1 cellular context compared by ENCODE assay signal in the genomic region with DNA sequence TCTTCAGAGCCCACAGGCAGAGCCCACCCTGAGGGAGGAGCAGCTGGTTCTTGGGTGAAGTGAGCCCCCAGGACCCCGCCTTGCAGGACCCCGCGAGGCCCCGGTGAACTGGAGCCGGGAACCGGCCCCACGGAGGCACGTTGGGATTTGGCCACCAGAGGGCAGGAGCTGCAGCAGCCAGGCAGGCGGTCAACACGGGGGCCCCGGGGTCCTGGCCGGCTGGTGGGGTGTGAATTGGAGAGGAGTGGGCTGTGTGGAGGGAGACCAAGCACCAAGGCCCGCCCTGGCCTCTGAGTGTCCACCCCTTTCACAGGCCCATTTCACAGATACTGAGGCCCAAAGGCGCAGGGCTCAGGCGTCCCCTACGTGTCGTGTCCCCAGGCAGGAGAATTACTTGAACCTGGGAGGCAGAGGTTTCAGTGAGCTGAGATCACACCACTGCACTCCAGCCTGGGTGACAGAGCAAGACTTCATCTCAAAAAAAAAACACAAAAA.
TF ChIP-seq lines count a peak whose summit lies in the region.

No MANE protein-coding gene starts in this region.

TF ChIP-seq in K562, 482 proteins besides CTCF, POLR2A, EP300 and RAD21:
- TF ChIP-seq SMC3 (conservative IDR thresholded peaks at IDR 0.05; ENCODE audit: insufficient read depth, low read depth, low read length) (peak; percentile 34; the same call in 1 of the 2 replicates), RB1 (IDR thresholded peaks at IDR 0.05; ENCODE audit: low read depth) (0 out of 2 replicates have a peak, but pooled peaks have one; percentile 14), MTA1 (IDR thresholded peaks at IDR 0.05; ENCODE audit: borderline replicate concordance) (no peak), SAFB (IDR thresholded peaks at IDR 0.05; ENCODE audit: borderline replicate concordance, low read depth, low read length) (0 out of 2 replicates have a peak, but pooled peaks have one; percentile 26), ZNF263 (CRISPR knock-in tag; IDR thresholded peaks at IDR 0.05; ENCODE audit: borderline replicate concordance) (0 out of 2 replicates have a peak, but pooled peaks have one; percentile 4), RBFOX2 (IDR thresholded peaks at IDR 0.05; ENCODE audit: low read depth, low read length) (0 out of 2 replicates have a peak, but pooled peaks have one; percentile 12), ZC3H8 (IDR thresholded peaks at IDR 0.05) (no peak), ZBTB7A (IDR thresholded peaks at IDR 0.05; ENCODE audit: borderline replicate concordance, control insufficient read depth, low read depth, low read length) (peak; percentile 94), ZNF197 (CRISPR knock-in tag; IDR thresholded peaks at IDR 0.05; ENCODE audit: low read depth) (no peak), ZNF175 (CRISPR knock-in tag; IDR thresholded peaks at IDR 0.05; ENCODE audit: low read depth) (no peak), RFX5 (IDR thresholded peaks at IDR 0.05; ENCODE audit: low read depth, low read length) (no peak), HNRNPL (IDR thresholded peaks at IDR 0.05; ENCODE audit: low read depth, low read length) (no peak)
- TF ChIP-seq, protein P1, sequence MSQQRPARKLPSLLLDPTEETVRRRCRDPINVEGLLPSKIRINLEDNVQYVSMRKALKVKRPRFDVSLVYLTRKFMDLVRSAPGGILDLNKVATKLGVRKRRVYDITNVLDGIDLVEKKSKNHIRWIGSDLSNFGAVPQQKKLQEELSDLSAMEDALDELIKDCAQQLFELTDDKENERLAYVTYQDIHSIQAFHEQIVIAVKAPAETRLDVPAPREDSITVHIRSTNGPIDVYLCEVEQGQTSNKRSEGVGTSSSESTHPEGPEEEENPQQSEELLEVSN (IDR thresholded peaks at IDR 0.05; ENCODE audit: borderline replicate concordance in 1 of 2, extremely low read depth in 1 of 2, insufficient read depth in 1 of 2, insufficient read length in 1 of 2, low read depth in 1 of 2, low read length in 1 of 2, poor library complexity in 1 of 2, severe bottlenecking in 1 of 2) = peak in 1 of 2 experiments; percentile 26
- TF ChIP-seq, protein P2, sequence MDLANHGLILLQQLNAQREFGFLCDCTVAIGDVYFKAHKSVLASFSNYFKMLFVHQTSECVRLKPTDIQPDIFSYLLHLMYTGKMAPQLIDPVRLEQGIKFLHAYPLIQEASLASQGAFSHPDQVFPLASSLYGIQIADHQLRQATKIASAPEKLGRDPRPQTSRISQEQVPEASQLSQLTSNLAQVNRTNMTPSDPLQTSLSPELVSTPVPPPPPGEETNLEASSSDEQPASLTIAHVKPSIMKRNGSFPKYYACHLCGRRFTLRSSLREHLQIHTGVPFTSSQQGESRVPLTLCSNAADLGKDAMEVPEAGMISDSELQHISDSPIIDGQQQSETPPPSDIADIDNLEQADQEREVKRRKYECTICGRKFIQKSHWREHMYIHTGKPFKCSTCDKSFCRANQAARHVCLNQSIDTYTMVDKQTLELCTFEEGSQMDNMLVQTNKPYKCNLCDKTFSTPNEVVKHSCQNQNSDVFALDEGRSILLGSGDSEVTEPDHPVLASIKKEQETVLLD (IDR thresholded peaks at IDR 0.05) = 0 out of 2 replicates have a peak, but pooled peaks have one; percentile 22
